In the genomic region with DNA sequence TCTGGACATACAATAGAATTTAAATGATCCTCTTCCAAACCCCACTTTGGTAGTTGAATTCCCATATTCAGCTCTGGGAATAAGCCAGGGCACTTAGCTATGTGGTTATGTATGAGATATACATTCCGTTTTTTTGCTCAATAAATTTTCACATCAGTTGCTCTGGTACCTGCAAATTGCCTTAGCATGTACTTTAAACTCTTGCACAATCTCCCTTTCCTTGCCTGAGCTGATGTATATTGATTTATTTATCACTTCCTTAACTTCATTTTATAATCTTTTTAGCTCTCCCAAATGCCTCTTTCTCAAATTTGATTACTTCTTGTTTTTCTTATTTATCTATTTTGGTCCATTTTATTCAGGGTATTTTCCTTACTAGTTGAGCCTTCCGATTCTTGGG, we compare ENCODE assay signal across 34 cellular contexts.
"Had no signal": no experiment of that assay in that cellular context is flagged by ENCODE, and none has a peak within 500 bp of the region (broad histone marks: within the 10 kb centered on the region; RNA-seq: fewer than 3 reads in every experiment).

No MANE protein-coding gene starts in this region.

- H3K9me3 Mint-ChIP-seq: activated CD4-positive, alpha-beta memory T cell treated with anti-CD3 and anti-CD28 coated beads, Interleukin-2, amount 10 ng/mL, durations not matched to agents 7 days and 5 days; activated naive CD8-positive, alpha-beta T cell treated with anti-CD3 and anti-CD28 coated beads for 36 hours had no signal

- DNase-seq: activated CD4-positive, alpha-beta memory T cell treated with anti-CD3 and anti-CD28 coated beads, Interleukin-2, amount 10 ng/mL, durations not matched to agents 7 days and 5 days; activated CD4-positive, alpha-beta T cell treated with anti-CD3 and anti-CD28 coated beads for 1 hour; activated CD4-positive, alpha-beta T cell treated with anti-CD3 and anti-CD28 coated beads for 48 hours; activated CD4-positive, CD25-positive, alpha-beta regulatory T cell; activated CD8-positive, alpha-beta memory T cell treated with anti-CD3 and anti-CD28 coated beads for 24 hours; activated CD8-positive, alpha-beta memory T cell treated with anti-CD3 and anti-CD28 coated beads, Interleukin-2, amount 10 ng/mL, durations not matched to agents 7 days and 5 days; activated effector memory CD4-positive, alpha-beta T cell treated with anti-CD3 and anti-CD28 coated beads, Interleukin-2, amount 50 U/mL, for 16 hours; activated naive CD4-positive, alpha-beta T cell; activated naive CD4-positive, alpha-beta T cell treated with anti-CD3 and anti-CD28 coated beads, Interleukin-2, amount 50 U/mL, for 16 hours; activated naive CD8-positive, alpha-beta T cell treated with anti-CD3 and anti-CD28 coated beads for 36 hours; activated T-cell treated with anti-CD3 and anti-CD28 coated beads, Interleukin-2, amount 50 U/mL, for 1 hour; activated T-cell treated with anti-CD3 and anti-CD28 coated beads, Interleukin-2, amount 50 U/mL, for 72 hours; amniotic stem cell; aorta; brain microvascular endothelial cell; Kasumi-1; MG63; NCI-H1048; NCI-H1105 treated with DMSO at 0.1 percent for 48 hours; NCI-H1436; NCI-H1694; NCI-H1930; NCI-H2081 treated with DMSO at 0.1 percent for 48 hours; NCI-H226; NCI-H446 treated with DMSO at 0.1 percent for 48 hours; NCI-H524; OCI-M1; Right ventricle myocardium superior; SJCRH30; T1000; WERI-Rb-1 had no signal

- H3K9me3 ChIP-seq: MG63, SJCRH30 had no signal

- H3K4me1 Mint-ChIP-seq: activated CD4-positive, alpha-beta memory T cell treated with anti-CD3 and anti-CD28 coated beads, Interleukin-2, amount 10 ng/mL, durations not matched to agents 7 days and 5 days; activated CD8-positive, alpha-beta memory T cell treated with anti-CD3 and anti-CD28 coated beads, Interleukin-2, amount 10 ng/mL, durations not matched to agents 7 days and 5 days; activated naive CD8-positive, alpha-beta T cell treated with anti-CD3 and anti-CD28 coated beads for 36 hours; activated T-helper 17 cell treated with anti-CD3 and anti-CD28 coated beads, Interleukin-2, amount 50 U/mL, for 72 hours; central memory CD8-positive, alpha-beta T cell had no signal

- H3K27ac Mint-ChIP-seq: activated CD4-positive, alpha-beta memory T cell treated with anti-CD3 and anti-CD28 coated beads, Interleukin-2, amount 10 ng/mL, durations not matched to agents 7 days and 5 days; activated CD8-positive, alpha-beta memory T cell treated with anti-CD3 and anti-CD28 coated beads, Interleukin-2, amount 10 ng/mL, durations not matched to agents 7 days and 5 days; activated naive CD8-positive, alpha-beta T cell treated with anti-CD3 and anti-CD28 coated beads for 36 hours; activated T-cell treated with anti-CD3 and anti-CD28 coated beads, Interleukin-2, amount 50 U/mL, for 72 hours; activated T-helper 17 cell treated with anti-CD3 and anti-CD28 coated beads, Interleukin-2, amount 50 U/mL, for 72 hours had no signal

- H3K4me3 Mint-ChIP-seq: activated CD4-positive, alpha-beta memory T cell treated with anti-CD3 and anti-CD28 coated beads, Interleukin-2, amount 10 ng/mL, durations not matched to agents 7 days and 5 days; activated CD8-positive, alpha-beta memory T cell treated with anti-CD3 and anti-CD28 coated beads, Interleukin-2, amount 10 ng/mL, durations not matched to agents 7 days and 5 days; activated naive CD8-positive, alpha-beta T cell treated with anti-CD3 and anti-CD28 coated beads for 36 hours; activated T-cell treated with anti-CD3 and anti-CD28 coated beads, Interleukin-2, amount 50 U/mL, for 72 hours; activated T-helper 17 cell treated with anti-CD3 and anti-CD28 coated beads, Interleukin-2, amount 50 U/mL, for 72 hours; central memory CD8-positive, alpha-beta T cell had no signal

- H3K27ac ChIP-seq: brain microvascular endothelial cell, SJCRH30, SK-N-MC, WERI-Rb-1 had no signal

- H3K27me3 ChIP-seq: brain microvascular endothelial cell, MG63, SJCRH30 had no signal

- H3K36me3 Mint-ChIP-seq: activated CD8-positive, alpha-beta memory T cell treated with anti-CD3 and anti-CD28 coated beads, Interleukin-2, amount 10 ng/mL, durations not matched to agents 7 days and 5 days had no signal

- ATAC-seq: activated CD8-positive, alpha-beta memory T cell treated with anti-CD3 and anti-CD28 coated beads, Interleukin-2, amount 10 ng/mL, durations not matched to agents 7 days and 5 days; activated T-cell treated with anti-CD3 and anti-CD28 coated beads, Interleukin-2, amount 50 U/mL, for 72 hours; activated T-helper 17 cell treated with anti-CD3 and anti-CD28 coated beads, Interleukin-2, amount 50 U/mL, for 72 hours had no signal

- H3K27me3 Mint-ChIP-seq: activated CD4-positive, alpha-beta memory T cell treated with anti-CD3 and anti-CD28 coated beads, Interleukin-2, amount 10 ng/mL, durations not matched to agents 7 days and 5 days; activated CD8-positive, alpha-beta memory T cell treated with anti-CD3 and anti-CD28 coated beads, Interleukin-2, amount 10 ng/mL, durations not matched to agents 7 days and 5 days; activated naive CD8-positive, alpha-beta T cell treated with anti-CD3 and anti-CD28 coated beads for 36 hours; activated T-helper 17 cell treated with anti-CD3 and anti-CD28 coated beads, Interleukin-2, amount 50 U/mL, for 72 hours had no signal
